In genomic region chr4:25144870-25145481, GRCh38 we compare ENCODE assay signal across 8 cellular contexts. TPM values are rescaled to one million over a fixed set of nuclear protein-coding genes. Genes with fewer than 3 reads are reported as not detected.
DNase-seq lines count a peak whose midpoint lies in the region; ATAC-seq and TF ChIP-seq lines count a peak whose summit lies in the region.

No MANE protein-coding gene starts in this region.

- H3K27me3 ChIP-seq in osteoblast (ENCODE audit: insufficient read depth, low read length): no peaks in the 10 kb centered on the region
- no peaks in the 10 kb centered on the region for H3K27me3 ChIP-seq in aorta (ENCODE audit: control insufficient read depth in 1 of 2, insufficient read depth in 2 of 2, low read length in 1 of 2)

- H3K79me2 ChIP-seq in osteoblast (ENCODE audit: insufficient read depth, low read length): no peaks in the 10 kb centered on the region

- peak; percentile 13 to 51 for DNase-seq in NCI-H524 (lab: John Stamatoyannopoulos, UW)
- DNase-seq in NCI-H524 treated with DMSO at 0.1 percent for 48 hours (lab: John Stamatoyannopoulos, UW): no peak
- DNase-seq in NCI-H187 treated with DMSO at 0.1 percent for 48 hours (lab: John Stamatoyannopoulos, UW): peak; percentile 2
- peak; percentile 56 for DNase-seq in cerebellum (ENCODE audit: low spot score)
- no peak for DNase-seq in osteoblast (ENCODE audit: insufficient read length, low spot score, missing footprints)
- no peak for DNase-seq in T1000 (lab: John Stamatoyannopoulos, UW)
- no peak for DNase-seq in aorta

- H3K4me1 ChIP-seq in osteoblast (ENCODE audit: insufficient read depth, low read length) (no peaks in the 10 kb centered on the region), aorta (ENCODE audit: control insufficient read depth in 1 of 2, insufficient read depth in 2 of 2, low read length in 2 of 2) (no peaks in the 10 kb centered on the region)

- H3K9me3 ChIP-seq in osteoblast (ENCODE audit: low read depth, low read length): no peaks in the 10 kb centered on the region
- no peaks in the 10 kb centered on the region for H3K9me3 ChIP-seq in aorta (ENCODE audit: control insufficient read depth, low read length)

- H4K20me1 ChIP-seq in osteoblast (ENCODE audit: insufficient read depth, low read length): no peaks in the 10 kb centered on the region

- WGBS in aorta, 2 donors: 0 to 6% methylated on average over 1 of the region's 1 CpG

- H3K36me3 ChIP-seq in osteoblast (ENCODE audit: insufficient read depth, low read length): no peaks in the 10 kb centered on the region
- H3K36me3 ChIP-seq in aorta (ENCODE audit: control insufficient read depth in 1 of 2, insufficient read depth in 2 of 2, low read length in 1 of 2): no peaks in the 10 kb centered on the region

- intact Hi-C loops in aorta (cut with DNase I): loop anchor here (5.0 to 10.0 kb wide), 4 partner anchors 163 to 660 kb away; no protein-coding TSS in a partner anchor

- H3K27ac ChIP-seq in osteoblast (ENCODE audit: low read depth, low read length) (no peak overlapping the region), aorta (ENCODE audit: low read depth in 1 of 2, low read length in 2 of 2) (no peak overlapping the region)

- ATAC-seq in GM21786 (IDR thresholded peaks at IDR 0.05; ENCODE audit: unreplicated experiment) (no peak), aorta (ENCODE audit: low FRiP score) (no peak)

- no peak overlapping the region for H2AFZ ChIP-seq in osteoblast (ENCODE audit: low read length)

- H3K4me3 ChIP-seq in osteoblast (ENCODE audit: insufficient read depth, low read length) (no peak overlapping the region), aorta (ENCODE audit: low read length in 2 of 2) (no peak overlapping the region)

- no peak overlapping the region for H3K4me2 ChIP-seq in osteoblast (ENCODE audit: insufficient read depth, low read length)

- peak; percentile 72 for TF ChIP-seq CTCF in osteoblast (IDR thresholded peaks at IDR 0.05; ENCODE audit: extremely low read depth, low read depth, low read length)

RNA-seq across cellular contexts. Expression of gene SEPSECS, which starts 15.3 kb away (rescaled TPM):
- total RNA-seq in cerebellum (12.4 TPM), osteoblast (8.3 and 9.1 TPM in 2 replicates), aorta (1 to 10 TPM; 5.6 to 9.4 TPM)
- 1 to 10 TPM; 3.3 to 5.3 TPM for polyA plus RNA-seq in aorta

Comparison
In these comparisons a context has a peak if more than half of its experiments do, and no peak if none do; other contexts are left out.
1. DNase-seq: peak in NCI-H524 (2 of 2), NCI-H187 treated with DMSO at 0.1 percent for 48 hours (single experiment) and cerebellum (single experiment); none in NCI-H524 treated with DMSO at 0.1 percent for 48 hours (single experiment), osteoblast (single experiment), T1000 (single experiment) and aorta (0 of 2).